ENCODE assay signal across 1 cellular context in genomic region chr18:35938158-35938557, GRCh38.
TF ChIP-seq lines count a peak whose summit lies in the region.

No MANE protein-coding gene starts in this region.

TF ChIP-seq in GM23338, 12 proteins besides CTCF, POLR2A, EP300 and RAD21 (continued from another document):
- no peak for TF ChIP-seq ZNF462 (CRISPR knock-in tag; IDR thresholded peaks at IDR 0.05)
- no peak for TF ChIP-seq CREB1 (CRISPR knock-in tag; IDR thresholded peaks at IDR 0.05; ENCODE audit: low read depth)
- no peak for TF ChIP-seq STAT1 (IDR thresholded peaks at IDR 0.05; ENCODE audit: unreplicated experiment)
- no peak for TF ChIP-seq NANOG (IDR thresholded peaks at IDR 0.05; ENCODE audit: borderline replicate concordance)
TF ChIP-seq in GM23338: peak in this region for 0.
